ENCODE assay signal across 17 cellular contexts in the genomic region with DNA sequence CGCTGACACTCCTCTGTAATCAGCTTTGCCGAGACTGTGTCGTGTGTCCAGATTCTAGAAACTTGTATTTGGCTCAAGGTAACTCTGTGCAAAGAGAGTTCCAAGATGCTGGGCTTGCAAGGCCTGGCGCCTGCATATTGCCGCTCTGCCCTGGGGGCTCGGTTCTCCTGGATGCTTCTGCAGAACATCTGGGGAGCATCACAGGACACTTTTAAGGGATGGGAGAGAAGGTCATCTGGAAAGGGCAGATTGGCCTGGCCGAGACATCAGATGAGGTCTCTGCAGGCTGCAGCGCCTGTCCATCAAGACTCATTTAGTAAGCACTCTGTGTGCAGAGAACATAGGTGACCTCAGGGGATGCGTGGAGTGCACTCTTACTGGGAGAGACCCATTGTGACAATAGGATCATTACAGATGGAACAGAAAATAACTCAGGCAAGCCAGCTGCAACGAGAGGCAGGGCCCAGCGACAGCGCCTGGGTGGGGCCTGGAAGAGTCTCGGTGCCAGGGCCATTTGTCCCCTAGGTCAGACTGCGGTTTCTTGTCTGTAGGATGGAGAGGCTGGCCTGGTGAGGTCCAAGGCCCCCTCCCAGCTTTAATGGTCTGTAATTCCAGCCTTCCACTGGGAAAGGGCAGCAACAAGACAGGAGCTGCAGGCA.
DNase-seq lines count a peak whose midpoint lies in the region; ATAC-seq and TF ChIP-seq lines count a peak whose summit lies in the region.
"Had no signal": no experiment of that assay in that cellular context is flagged by ENCODE, and none has a peak within 500 bp of the region (broad histone marks: within the 10 kb centered on the region; RNA-seq: fewer than 3 reads in every experiment).

No MANE protein-coding gene starts in this region.

- TF ChIP-seq CTCF in esophagus squamous epithelium (IDR thresholded peaks at IDR 0.05) (no peak), vagina (IDR thresholded peaks at IDR 0.05) (no peak)

- H3K27ac ChIP-seq in esophagus squamous epithelium (peak overlapping the region in 3 of 4 donors; percentile 6 to 67 (median 49)), vagina (peak overlapping the region; percentile 44)
- H3K27ac ChIP-seq: PC-9 had no signal

- ATAC-seq in HG03139 (IDR thresholded peaks at IDR 0.05; ENCODE audit: unreplicated experiment), result no peak

- H3K27ac Mint-ChIP-seq in activated CD4-positive, alpha-beta T cell treated with anti-CD3 and anti-CD28 coated beads, Interleukin-2, amount 10 ng/mL, durations not matched to agents 7 days and 5 days, result no peak overlapping the region

- H3K4me3 ChIP-seq in esophagus squamous epithelium (no peak overlapping the region), vagina (no peak overlapping the region)
- H3K4me3 ChIP-seq: PC-9 had no signal

- intact Hi-C loops in esophagus squamous epithelium (cut with DNase I), result no loop called here
- intact Hi-C loops in vagina (cut with DNase I), result no loop called here

- POLR2A ChIA-PET in activated CD4-positive, alpha-beta T cell treated with anti-CD3 and anti-CD28 coated beads, Interleukin-2, amount 10 ng/mL, durations not matched to agents 7 days and 5 days (lab: Charles Lee), result no interaction called here

- no peaks in the 10 kb centered on the region for H3K9me3 Mint-ChIP-seq in activated CD4-positive, alpha-beta T cell treated with anti-CD3 and anti-CD28 coated beads, Interleukin-2, amount 10 ng/mL, durations not matched to agents 7 days and 5 days

- H3K9me3 ChIP-seq in esophagus squamous epithelium (no peaks in the 10 kb centered on the region), vagina (no peaks in the 10 kb centered on the region)

- WGBS in esophagus squamous epithelium, 2 donors, result 79 to 83% methylated on average over 9 to 13 of the region's 14 CpGs

- H3K36me3 Mint-ChIP-seq in activated CD4-positive, alpha-beta T cell treated with anti-CD3 and anti-CD28 coated beads, Interleukin-2, amount 10 ng/mL, durations not matched to agents 7 days and 5 days (ENCODE audit: low read depth), result no peaks in the 10 kb centered on the region

- DNase-seq in NCI-H2227 (lab: John Stamatoyannopoulos, UW; ENCODE audit: unreplicated experiment) (peak; percentile 15), NCI-H2227 treated with DMSO at 0.1 percent for 48 hours (lab: John Stamatoyannopoulos, UW) (no peak), esophagus squamous epithelium (lab: John Stamatoyannopoulos, UW) (no peak), left kidney (ENCODE audit: low read depth, low spot score) (peak; percentile 68), vagina (ENCODE audit: extremely low spot score in 2 of 2) (no peak), NCI-H1092 (lab: John Stamatoyannopoulos, UW) (no peak)
- DNase-seq in activated CD4-positive, alpha-beta T cell treated with anti-CD3 and anti-CD28 coated beads, Interleukin-2, amount 10 ng/mL, durations not matched to agents 7 days and 5 days, result no peak
- DNase-seq: 8988T, C1 segment of cervical spinal cord, H7, IMR-90, Kasumi-1, NCI-H146, NCI-H446 treated with DMSO at 0.1 percent for 48 hours, NCI-H748 treated with DMSO at 0.1 percent for 48 hours, PC-9 had no signal

- no peaks in the 10 kb centered on the region for H3K27me3 ChIP-seq in esophagus squamous epithelium
- no peaks in the 10 kb centered on the region for H3K27me3 ChIP-seq in vagina

- no peak for TF ChIP-seq POLR2A in esophagus squamous epithelium (IDR thresholded peaks at IDR 0.05)
- TF ChIP-seq POLR2A in vagina (IDR thresholded peaks at IDR 0.05), result no peak

- no peaks in the 10 kb centered on the region for H3K27me3 Mint-ChIP-seq in activated CD4-positive, alpha-beta T cell treated with anti-CD3 and anti-CD28 coated beads, Interleukin-2, amount 10 ng/mL, durations not matched to agents 7 days and 5 days

- no peaks in the 10 kb centered on the region for H3K4me1 Mint-ChIP-seq in activated CD4-positive, alpha-beta T cell treated with anti-CD3 and anti-CD28 coated beads, Interleukin-2, amount 10 ng/mL, durations not matched to agents 7 days and 5 days

- H3K4me3 Mint-ChIP-seq in activated CD4-positive, alpha-beta T cell treated with anti-CD3 and anti-CD28 coated beads, Interleukin-2, amount 10 ng/mL, durations not matched to agents 7 days and 5 days, result no peak overlapping the region

- H3K36me3 ChIP-seq in esophagus squamous epithelium (no peaks in the 10 kb centered on the region), vagina (no peaks in the 10 kb centered on the region)

- CTCF ChIA-PET in activated CD4-positive, alpha-beta T cell treated with anti-CD3 and anti-CD28 coated beads, Interleukin-2, amount 10 ng/mL, durations not matched to agents 7 days and 5 days (lab: Charles Lee), result no interaction called here

- H3K4me1 ChIP-seq in esophagus squamous epithelium (peaks cover 0 to 39% (median 0%) of the 10 kb centered on the region in 3 donors), vagina (peaks cover 48% of the 10 kb centered on the region)

Comparison
In these comparisons a context has a peak if more than half of its experiments do, and no peak if none do; other contexts are left out.
1. DNase-seq: peak in NCI-H2227 (single experiment) and left kidney (single experiment); none in NCI-H2227 treated with DMSO at 0.1 percent for 48 hours (single experiment), esophagus squamous epithelium (single experiment), vagina (0 of 2), NCI-H1092 (single experiment) and activated CD4-positive, alpha-beta T cell treated with anti-CD3 and anti-CD28 coated beads, Interleukin-2, amount 10 ng/mL, durations not matched to agents 7 days and 5 days (single experiment).